In the genomic region with DNA sequence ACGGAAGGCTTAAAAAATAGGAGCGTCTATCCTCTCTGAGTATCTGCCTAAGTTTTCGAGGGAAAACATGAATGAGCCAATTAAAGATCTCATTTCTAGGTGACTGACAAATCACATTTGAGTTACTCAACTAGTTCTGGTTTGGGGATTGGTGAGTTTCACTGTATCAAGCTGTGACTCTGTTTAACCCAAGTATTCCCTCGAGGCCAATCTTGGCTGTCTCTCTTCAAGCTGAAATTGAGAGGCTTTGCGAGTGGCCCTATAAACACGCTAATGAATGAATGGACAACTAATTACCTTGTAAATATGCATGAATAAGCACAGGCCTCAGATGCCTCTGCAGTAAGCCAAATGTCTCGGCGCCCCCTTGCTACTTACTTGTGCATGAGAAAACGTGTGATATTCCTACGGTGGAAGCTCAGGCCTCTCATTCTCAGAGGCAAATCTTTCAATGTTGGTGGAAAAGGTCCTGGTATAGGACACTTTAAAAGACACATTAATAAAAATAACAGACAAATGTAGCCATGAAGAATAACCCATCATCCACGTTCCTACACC, we compare ENCODE assay signal across 20 cellular contexts.
DNase-seq lines count a peak whose midpoint lies in the region; TF ChIP-seq lines count a peak whose summit lies in the region.
"Had no signal": no experiment of that assay in that cellular context is flagged by ENCODE, and none has a peak within 500 bp of the region (broad histone marks: within the 10 kb centered on the region; RNA-seq: fewer than 3 reads in every experiment).

No MANE protein-coding gene starts in this region.

- H3K36me3 ChIP-seq in H7 (replicated peaks; ENCODE audit: control insufficient read depth, insufficient read depth, low read length) (no peaks in the 10 kb centered on the region), WERI-Rb-1 (no peaks in the 10 kb centered on the region)

- TF ChIP-seq CTCF in WERI-Rb-1 (IDR thresholded peaks at IDR 0.05; ENCODE audit: low read depth, low read length): peak; percentile 33; the same call in 1 of the 2 replicates

- H3K4me3 ChIP-seq in H7 (ENCODE audit: insufficient read depth, low read depth, low read length) (no peak overlapping the region), WERI-Rb-1 (ENCODE audit: low read depth, low read length) (no peak overlapping the region)

- DNase-seq in Ammon's horn (ENCODE audit: low spot score): peak; percentile 30
- DNase-seq in H7: peak; percentile 36
- DNase-seq in WERI-Rb-1: peak; percentile 9
- DNase-seq in iPS-NIHi7 (ENCODE audit: extremely low spot score): peak; percentile 48
- no peak for DNase-seq in NCI-H128 (lab: John Stamatoyannopoulos, UW; ENCODE audit: unreplicated experiment)
- no peak for DNase-seq in NAMALWA (ENCODE audit: low spot score)
- DNase-seq in activated CD4-positive, alpha-beta T cell treated with anti-CD3 and anti-CD28 coated beads, Interleukin-2, amount 50 U/mL, for 4 hours: no peak
- no peak for DNase-seq in DMS53 (lab: John Stamatoyannopoulos, UW)
- DNase-seq: activated CD4-positive, alpha-beta T cell treated with anti-CD3 and anti-CD28 coated beads, Interleukin-2, amount 10 ng/mL, durations not matched to agents 24 days and 14 days; activated naive CD8-positive, alpha-beta T cell treated with anti-CD3 and anti-CD28 coated beads, Interleukin-2, amount 50 U/mL, for 24 hours; activated T-cell treated with anti-CD3 and anti-CD28 coated beads, Interleukin-2, amount 50 U/mL, for 1 hour; DMS153; foreskin keratinocyte; IMR-90; NCI-H1048; NCI-H774; occipital lobe; SIG-M5; stimulated activated naive B cell treated with anti-CD40 and anti-IgM and Interleukin-4, amounts not matched to agents 10 μg/mL and 1 μg/mL and 100 μg/mL, for 72 hours; T1000 had no signal

- no peak overlapping the region for H3K27ac ChIP-seq in WERI-Rb-1
- H3K27ac ChIP-seq: foreskin keratinocyte had no signal

- H3K27me3 ChIP-seq in H7 (ENCODE audit: control insufficient read depth, insufficient read depth, low read length) (no peaks in the 10 kb centered on the region), WERI-Rb-1 (ENCODE audit: insufficient read depth, low read depth, severe bottlenecking) (no peaks in the 10 kb centered on the region)
- H3K27me3 ChIP-seq: foreskin keratinocyte had no signal

- H3K9me3 ChIP-seq in WERI-Rb-1 (ENCODE audit: severe bottlenecking): no peaks in the 10 kb centered on the region

Comparison
In these comparisons a context has a peak if more than half of its experiments do, and no peak if none do; other contexts are left out.
1. DNase-seq: peak in Ammon's horn (single experiment), H7 (single experiment), WERI-Rb-1 (single experiment) and iPS-NIHi7 (single experiment); none in NCI-H128 (single experiment), NAMALWA (single experiment), activated CD4-positive, alpha-beta T cell treated with anti-CD3 and anti-CD28 coated beads, Interleukin-2, amount 50 U/mL, for 4 hours (0 of 2) and DMS53 (single experiment).